In the genomic region with DNA sequence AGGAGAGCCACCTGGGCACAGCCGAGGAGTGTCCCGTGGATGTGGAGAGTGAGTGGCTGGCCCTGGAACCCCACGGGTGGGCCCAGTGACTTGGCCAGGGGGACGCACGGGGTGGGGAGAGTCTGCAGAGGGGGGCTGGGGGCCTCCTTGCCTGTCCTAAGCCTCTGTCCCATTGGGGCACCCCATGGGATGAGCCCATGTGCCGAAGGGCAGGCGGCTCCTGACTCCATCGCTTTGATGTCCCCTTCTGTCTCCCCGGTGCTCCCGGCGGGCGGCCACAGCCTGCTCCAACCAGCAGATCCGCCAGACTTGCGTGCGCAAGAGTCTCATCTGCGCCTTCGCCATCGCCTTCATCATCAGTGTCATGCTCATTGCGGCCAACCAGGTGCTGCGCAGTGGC, we compare ENCODE assay signal across 32 cellular contexts. TPM values are rescaled to one million over a fixed set of nuclear protein-coding genes. Genes with fewer than 3 reads are reported as not detected.
"Had no signal": no experiment of that assay in that cellular context is flagged by ENCODE, and none has a peak within 500 bp of the region (broad histone marks: within the 10 kb centered on the region; RNA-seq: fewer than 3 reads in every experiment).

No MANE protein-coding gene starts in this region.

- H3K4me3 Mint-ChIP-seq: naive B cell; naive thymus-derived CD8-positive, alpha-beta T cell; nephron; neural progenitor cell; stimulated activated effector memory CD8-positive, alpha-beta T cell treated with anti-CD3 and anti-CD28 coated beads, Interleukin-12 subunit alpha, Interleukin-12 subunit beta, amount 100 ng/mL, for 72 hours; stimulated activated naive CD8-positive, alpha-beta T cell treated with anti-CD3 and anti-CD28 coated beads, Interleukin-15, amount 100 ng/mL, for 72 hours; type B pancreatic cell had no signal

- H3K9me3 Mint-ChIP-seq: naive B cell; naive thymus-derived CD8-positive, alpha-beta T cell; nephron; neural progenitor cell; stimulated activated effector memory CD8-positive, alpha-beta T cell treated with anti-CD3 and anti-CD28 coated beads, Interleukin-12 subunit alpha, Interleukin-12 subunit beta, amount 100 ng/mL, for 72 hours; stimulated activated naive CD8-positive, alpha-beta T cell treated with anti-CD3 and anti-CD28 coated beads, Interleukin-15, amount 100 ng/mL, for 72 hours; type B pancreatic cell had no signal

- H3K27me3 ChIP-seq: neural progenitor cell, ovary, right lobe of liver, sigmoid colon, testis, transverse colon, upper lobe of right lung, uterus had no signal

- H2AFZ ChIP-seq: neural progenitor cell, parathyroid adenoma had no signal

- H3K4me2 ChIP-seq: neural progenitor cell had no signal

- H3K9ac ChIP-seq: neural progenitor cell, parathyroid adenoma had no signal

- H3K4me3 ChIP-seq: neural progenitor cell, ovary, prostate gland, right lobe of liver, sigmoid colon, suprapubic skin, testis, tibial artery, transverse colon, upper lobe of right lung, uterus had no signal

- DNase-seq: naive B cell; naive thymus-derived CD8-positive, alpha-beta T cell; nucleus accumbens; ovary; posterior cingulate gyrus; right cardiac atrium; right lobe of liver; sigmoid colon; small intestine; stimulated activated CD4-positive, alpha-beta T cell treated with anti-CD3 and anti-CD28 coated beads, Interleukin-15, amount 100 ng/mL, for 24 hours; stimulated activated CD4-positive, alpha-beta T cell treated with anti-CD3 and anti-CD28 coated beads, Interleukin-2, amount 100 ng/mL, for 24 hours; stimulated activated CD4-positive, alpha-beta T cell treated with anti-CD3 and anti-CD28 coated beads, Interleukin-2, amount 100 ng/mL, for 48 hours; stimulated activated CD4-positive, alpha-beta T cell treated with anti-CD3 and anti-CD28 coated beads, Interleukin-4, amount 100 ng/mL, for 24 hours; stimulated activated naive CD4-positive, alpha-beta T cell; stimulated activated naive CD8-positive, alpha-beta T cell treated with anti-CD3 and anti-CD28 coated beads, Interleukin-15, amount 100 ng/mL, for 72 hours; stimulated activated naive CD8-positive, alpha-beta T cell treated with anti-CD3 and anti-CD28 coated beads, Interleukin-15, Interleukin-2, amounts not matched to agents 100 U/mL and 50 U/mL, for 24 hours; substantia nigra; testis; tibial artery; transverse colon; upper lobe of right lung; uterus had no signal

- H3K27ac ChIP-seq: neural progenitor cell, neutrophil, ovary, parathyroid adenoma, prostate gland, right lobe of liver, sigmoid colon, suprapubic skin, testis, tibial artery, transverse colon, upper lobe of right lung, uterus had no signal

- H3K4me1 Mint-ChIP-seq: stimulated activated effector memory CD8-positive, alpha-beta T cell treated with anti-CD3 and anti-CD28 coated beads, Interleukin-12 subunit alpha, Interleukin-12 subunit beta, amount 100 ng/mL, for 72 hours; stimulated activated naive CD8-positive, alpha-beta T cell treated with anti-CD3 and anti-CD28 coated beads, Interleukin-15, amount 100 ng/mL, for 72 hours had no signal

- H3K79me2 ChIP-seq: parathyroid adenoma had no signal

- H3K36me3 Mint-ChIP-seq: type B pancreatic cell had no signal

- ATAC-seq: naive thymus-derived CD8-positive, alpha-beta T cell; right cardiac atrium; right lobe of liver; stimulated activated effector memory CD8-positive, alpha-beta T cell treated with anti-CD3 and anti-CD28 coated beads, Interleukin-12 subunit alpha, Interleukin-12 subunit beta, amount 100 ng/mL, for 72 hours; stimulated activated naive CD8-positive, alpha-beta T cell treated with anti-CD3 and anti-CD28 coated beads, Interleukin-15, amount 100 ng/mL, for 72 hours; stimulated activated naive CD8-positive, alpha-beta T cell treated with anti-CD3 and anti-CD28 coated beads, Interleukin-15, Interleukin-2, amounts not matched to agents 100 U/mL and 50 U/mL, for 24 hours; upper lobe of right lung had no signal

- H3K9me3 ChIP-seq: neutrophil, ovary, prostate gland, right lobe of liver, sigmoid colon, suprapubic skin, testis, tibial artery, transverse colon, upper lobe of right lung, uterus had no signal

- H3K36me3 ChIP-seq: neural progenitor cell, ovary, prostate gland, right lobe of liver, transverse colon, uterus had no signal

- H3K4me1 ChIP-seq: parathyroid adenoma, prostate gland, right lobe of liver, tibial artery, upper lobe of right lung, uterus had no signal

- H3K27ac Mint-ChIP-seq: naive B cell; naive thymus-derived CD8-positive, alpha-beta T cell; nephron; neural progenitor cell; stimulated activated effector memory CD8-positive, alpha-beta T cell treated with anti-CD3 and anti-CD28 coated beads, Interleukin-12 subunit alpha, Interleukin-12 subunit beta, amount 100 ng/mL, for 72 hours; type B pancreatic cell had no signal

RNA-seq across cellular contexts. Expression of a gene that starts 9.4 kb away (rescaled TPM):
- total RNA-seq: pulmonary artery endothelial cell, right cardiac atrium, right lobe of liver, skeletal muscle tissue, transverse colon, upper lobe of right lung had no signal
